Comparison of ENCODE assay signal across 1 cellular context in genomic region chr22:41544671-41545476, GRCh38.
TF ChIP-seq lines count a peak whose summit lies in the region.

No MANE protein-coding gene starts in this region.

TF ChIP-seq in HepG2, 621 proteins besides CTCF, POLR2A, EP300 and RAD21 (continued from another document and continues in another):
- peak; percentile 3; the same call in 1 of the 2 replicates for TF ChIP-seq CHD2 (IDR thresholded peaks at IDR 0.05; ENCODE audit: low read depth, low read length)
- TF ChIP-seq HNRNPUL1 (IDR thresholded peaks at IDR 0.05; ENCODE audit: low read depth, low read length), result no peak
- TF ChIP-seq ZNF619 (CRISPR knock-in tag; IDR thresholded peaks at IDR 0.05), result no peak
- no peak for TF ChIP-seq IRF1 (CRISPR knock-in tag; IDR thresholded peaks at IDR 0.05; ENCODE audit: low read depth)
- no peak for TF ChIP-seq SOX6 (IDR thresholded peaks at IDR 0.05)
- TF ChIP-seq SOX6 (CRISPR knock-in tag; IDR thresholded peaks at IDR 0.05), result no peak
- no peak for TF ChIP-seq ETV6 (CRISPR knock-in tag; conservative IDR thresholded peaks at IDR 0.05)
- TF ChIP-seq AHR (CRISPR knock-in tag; IDR thresholded peaks at IDR 0.05), result no peak
- TF ChIP-seq RFX1 (IDR thresholded peaks at IDR 0.05), result no peak
- no peak for TF ChIP-seq ZNF446 (CRISPR knock-in tag; IDR thresholded peaks at IDR 0.05)
- TF ChIP-seq ZNF143 (CRISPR knock-in tag; IDR thresholded peaks at IDR 0.05), result no peak
- TF ChIP-seq SUZ12 (IDR thresholded peaks at IDR 0.05; ENCODE audit: low read depth, low read length), result no peak
- TF ChIP-seq ZNF580 (CRISPR knock-in tag; IDR thresholded peaks at IDR 0.05; ENCODE audit: borderline replicate concordance, low read depth), result no peak
- no peak for TF ChIP-seq HMG20A (CRISPR knock-in tag; IDR thresholded peaks at IDR 0.05; ENCODE audit: borderline replicate concordance)
- TF ChIP-seq TBL1XR1 (IDR thresholded peaks at IDR 0.05; ENCODE audit: borderline replicate concordance, low read length, partially characterized antibody), result no peak
- no peak for TF ChIP-seq SMARCC2 (IDR thresholded peaks at IDR 0.05)
- no peak for TF ChIP-seq ZBTB21 (CRISPR knock-in tag; IDR thresholded peaks at IDR 0.05)
- TF ChIP-seq ZNF549 (CRISPR knock-in tag; IDR thresholded peaks at IDR 0.05), result no peak
- TF ChIP-seq ZNF691 (CRISPR knock-in tag; IDR thresholded peaks at IDR 0.05; ENCODE audit: borderline replicate concordance, low read depth), result no peak
- TF ChIP-seq PREB (CRISPR knock-in tag; IDR thresholded peaks at IDR 0.05), result no peak
- no peak for TF ChIP-seq KLF6 (CRISPR knock-in tag; IDR thresholded peaks at IDR 0.05)
- TF ChIP-seq ZNF563 (CRISPR knock-in tag; IDR thresholded peaks at IDR 0.05), result no peak
- TF ChIP-seq ZNF564 (CRISPR knock-in tag; IDR thresholded peaks at IDR 0.05), result no peak
- TF ChIP-seq NAIF1 (CRISPR knock-in tag; IDR thresholded peaks at IDR 0.05; ENCODE audit: borderline replicate concordance), result no peak
- TF ChIP-seq PLSCR1 (CRISPR knock-in tag; IDR thresholded peaks at IDR 0.05; ENCODE audit: borderline replicate concordance), result no peak
- TF ChIP-seq KMT2A (CRISPR knock-in tag; IDR thresholded peaks at IDR 0.05), result no peak
- TF ChIP-seq FUBP1 (CRISPR knock-in tag; IDR thresholded peaks at IDR 0.05; ENCODE audit: borderline replicate concordance), result no peak
- no peak for TF ChIP-seq MEIS2 (CRISPR knock-in tag; IDR thresholded peaks at IDR 0.05)
- no peak for TF ChIP-seq ZBTB1 (CRISPR knock-in tag; IDR thresholded peaks at IDR 0.05; ENCODE audit: borderline replicate concordance)
- peak; percentile 31 for TF ChIP-seq XRCC5 (optimal IDR thresholded peaks at IDR 0.05; ENCODE audit: low read length)
- no peak for TF ChIP-seq GLMP (CRISPR knock-in tag; IDR thresholded peaks at IDR 0.05; ENCODE audit: borderline replicate concordance)
- no peak for TF ChIP-seq ATF5 (CRISPR knock-in tag; IDR thresholded peaks at IDR 0.05; ENCODE audit: low read depth)
- no peak for TF ChIP-seq NR2C2 (CRISPR knock-in tag; IDR thresholded peaks at IDR 0.05; ENCODE audit: borderline replicate concordance)
- TF ChIP-seq CBX1 (IDR thresholded peaks at IDR 0.05; ENCODE audit: low read depth), result no peak
- no peak for TF ChIP-seq DNMT3B (CRISPR knock-in tag; conservative IDR thresholded peaks at IDR 0.05)
- peak; percentile 27; the same call in 1 of the 2 replicates for TF ChIP-seq RERE (CRISPR knock-in tag; IDR thresholded peaks at IDR 0.05; ENCODE audit: low read depth)
- TF ChIP-seq ZNF280D (CRISPR knock-in tag; IDR thresholded peaks at IDR 0.05), result no peak
- no peak for TF ChIP-seq SRSF4 (IDR thresholded peaks at IDR 0.05; ENCODE audit: low read depth, low read length, poor library complexity, severe bottlenecking)
- no peak for TF ChIP-seq REL (CRISPR knock-in tag; conservative IDR thresholded peaks at IDR 0.05)
- no peak for TF ChIP-seq PHF8 (CRISPR knock-in tag; IDR thresholded peaks at IDR 0.05)
- TF ChIP-seq IRX3 (CRISPR knock-in tag; IDR thresholded peaks at IDR 0.05; ENCODE audit: borderline replicate concordance, low read depth), result no peak
